12 cellular contexts compared by ENCODE assay signal in genomic region chr9:124389146-124389939, GRCh38. TPM values are rescaled to one million over a fixed set of nuclear protein-coding genes. Genes with fewer than 3 reads are reported as not detected.
DNase-seq lines count a peak whose midpoint lies in the region; ATAC-seq and TF ChIP-seq lines count a peak whose summit lies in the region.
"Had no signal": no experiment of that assay in that cellular context is flagged by ENCODE, and none has a peak within 500 bp of the region (broad histone marks: within the 10 kb centered on the region; RNA-seq: fewer than 3 reads in every experiment).

No MANE protein-coding gene starts in this region.

- no peak overlapping the region for H3K4me3 ChIP-seq in lower leg skin (ENCODE audit: low read depth, poor library complexity, severe bottlenecking)
- H3K4me3 ChIP-seq: smooth muscle cell had no signal

- no peaks in the 10 kb centered on the region for H3K9me3 Mint-ChIP-seq in activated T-cell treated with anti-CD3 and anti-CD28 coated beads, Interleukin-2, amount 50 U/mL, for 24 hours
- no peaks in the 10 kb centered on the region for H3K9me3 Mint-ChIP-seq in central memory CD8-positive, alpha-beta T cell
- H3K9me3 Mint-ChIP-seq in stimulated activated naive B cell treated with anti-CD40 and anti-IgM and Interleukin-4, amounts not matched to agents 10 μg/mL and 1 μg/mL and 100 μg/mL, for 72 hours: no peaks in the 10 kb centered on the region
- H3K9me3 Mint-ChIP-seq: memory B cell had no signal

- H3K27ac Mint-ChIP-seq in activated T-cell treated with anti-CD3 and anti-CD28 coated beads, Interleukin-2, amount 50 U/mL, for 24 hours: peak overlapping the region; percentile 12
- peak overlapping the region; percentile 52 for H3K27ac Mint-ChIP-seq in central memory CD8-positive, alpha-beta T cell (ENCODE audit: low read depth)
- H3K27ac Mint-ChIP-seq in stimulated activated naive B cell treated with anti-CD40 and anti-IgM and Interleukin-4, amounts not matched to agents 10 μg/mL and 1 μg/mL and 100 μg/mL, for 72 hours: peak overlapping the region; percentile 2
- H3K27ac Mint-ChIP-seq: memory B cell had no signal

- peaks cover 71% of the 10 kb centered on the region for H3K4me1 Mint-ChIP-seq in activated T-cell treated with anti-CD3 and anti-CD28 coated beads, Interleukin-2, amount 50 U/mL, for 24 hours (ENCODE audit: low read depth)
- H3K4me1 Mint-ChIP-seq in central memory CD8-positive, alpha-beta T cell: peaks cover 38% of the 10 kb centered on the region
- peaks cover 24 to 46% of the 10 kb centered on the region in 2 donors for H3K4me1 Mint-ChIP-seq in stimulated activated naive B cell treated with anti-CD40 and anti-IgM and Interleukin-4, amounts not matched to agents 10 μg/mL and 1 μg/mL and 100 μg/mL, for 72 hours

- no peak for TF ChIP-seq CTCF in lower leg skin (IDR thresholded peaks at IDR 0.05)

- no peak for DNase-seq in activated T-cell treated with anti-CD3 and anti-CD28 coated beads, Interleukin-2, amount 50 U/mL, for 24 hours
- DNase-seq in activated T-cell treated with anti-CD3 and anti-CD28 coated beads for 4 hours: no peak
- peak; percentile 64 for DNase-seq in NCI-H345 (lab: John Stamatoyannopoulos, UW)
- DNase-seq in central memory CD8-positive, alpha-beta T cell (ENCODE audit: low spot score in 2 of 2): no peak
- no peak for DNase-seq in stimulated activated naive B cell treated with anti-CD40 and anti-IgM and Interleukin-4, amounts not matched to agents 10 μg/mL and 1 μg/mL and 100 μg/mL, for 72 hours
- no peak for DNase-seq in stimulated activated CD8-positive, alpha-beta memory T cell treated with anti-CD3 and anti-CD28 coated beads, Interleukin-4, amount 100 ng/mL, for 48 hours
- DNase-seq in lower leg skin (ENCODE audit: low spot score in 2 of 2): no peak
- DNase-seq: activated naive CD4-positive, alpha-beta T cell treated with Interleukin-2 at 50 U/mL for 16 hours; effector CD8-positive, alpha-beta T cell had no signal

- intact Hi-C loops in lower leg skin (cut with DNase I; ENCODE audit: low total_unique reads): no loop called here

- TF ChIP-seq POLR2A in lower leg skin (IDR thresholded peaks at IDR 0.05): no peak

- 81 to 93% methylated on average over 7 of the region's 7 CpGs for WGBS in lower leg skin, 2 donors

- H3K4me3 Mint-ChIP-seq in activated T-cell treated with anti-CD3 and anti-CD28 coated beads, Interleukin-2, amount 50 U/mL, for 24 hours: no peak overlapping the region
- no peak overlapping the region for H3K4me3 Mint-ChIP-seq in central memory CD8-positive, alpha-beta T cell
- H3K4me3 Mint-ChIP-seq in stimulated activated naive B cell treated with anti-CD40 and anti-IgM and Interleukin-4, amounts not matched to agents 10 μg/mL and 1 μg/mL and 100 μg/mL, for 72 hours: no peak overlapping the region
- H3K4me3 Mint-ChIP-seq: memory B cell had no signal

- no peak for ATAC-seq in central memory CD8-positive, alpha-beta T cell (replicated peaks; ENCODE audit: extremely low read depth, poor library complexity, severe bottlenecking)
- no peak for ATAC-seq in stimulated activated naive B cell treated with anti-CD40 and anti-IgM and Interleukin-4, amounts not matched to agents 10 μg/mL and 1 μg/mL and 100 μg/mL, for 72 hours (replicated peaks)
- no peak for ATAC-seq in HG03135 (IDR thresholded peaks at IDR 0.05; ENCODE audit: unreplicated experiment)

- peaks cover 67% of the 10 kb centered on the region for H3K36me3 Mint-ChIP-seq in activated T-cell treated with anti-CD3 and anti-CD28 coated beads, Interleukin-2, amount 50 U/mL, for 24 hours (ENCODE audit: low read depth)
- H3K36me3 Mint-ChIP-seq in central memory CD8-positive, alpha-beta T cell (ENCODE audit: insufficient read depth): peaks cover 8% of the 10 kb centered on the region
- H3K36me3 Mint-ChIP-seq in stimulated activated naive B cell treated with anti-CD40 and anti-IgM and Interleukin-4, amounts not matched to agents 10 μg/mL and 1 μg/mL and 100 μg/mL, for 72 hours: peaks cover 10 to 20% of the 10 kb centered on the region in 2 donors

- no peaks in the 10 kb centered on the region for H3K27me3 Mint-ChIP-seq in activated T-cell treated with anti-CD3 and anti-CD28 coated beads, Interleukin-2, amount 50 U/mL, for 24 hours
- no peaks in the 10 kb centered on the region for H3K27me3 Mint-ChIP-seq in central memory CD8-positive, alpha-beta T cell
- H3K27me3 Mint-ChIP-seq in stimulated activated naive B cell treated with anti-CD40 and anti-IgM and Interleukin-4, amounts not matched to agents 10 μg/mL and 1 μg/mL and 100 μg/mL, for 72 hours: no peaks in the 10 kb centered on the region
- H3K27me3 Mint-ChIP-seq: memory B cell had no signal

RNA-seq across cellular contexts. Expression of gene PSMB7, which starts 25.9 kb away (rescaled TPM):
- total RNA-seq in lower leg skin: 100 to 1,000 TPM; 149 to 187 (median 165) TPM

Comparison
In these comparisons a context has a peak if more than half of its experiments do, and no peak if none do; other contexts are left out.
1. H3K27ac Mint-ChIP-seq: peak in every context shown above with its lines; median percentile 52 in central memory CD8-positive, alpha-beta T cell; 12 in activated T-cell treated with anti-CD3 and anti-CD28 coated beads, Interleukin-2, amount 50 U/mL, for 24 hours; 2 in stimulated activated naive B cell treated with anti-CD40 and anti-IgM and Interleukin-4, amounts not matched to agents 10 μg/mL and 1 μg/mL and 100 μg/mL, for 72 hours.